1 cellular context compared by ENCODE assay signal in the genomic region with DNA sequence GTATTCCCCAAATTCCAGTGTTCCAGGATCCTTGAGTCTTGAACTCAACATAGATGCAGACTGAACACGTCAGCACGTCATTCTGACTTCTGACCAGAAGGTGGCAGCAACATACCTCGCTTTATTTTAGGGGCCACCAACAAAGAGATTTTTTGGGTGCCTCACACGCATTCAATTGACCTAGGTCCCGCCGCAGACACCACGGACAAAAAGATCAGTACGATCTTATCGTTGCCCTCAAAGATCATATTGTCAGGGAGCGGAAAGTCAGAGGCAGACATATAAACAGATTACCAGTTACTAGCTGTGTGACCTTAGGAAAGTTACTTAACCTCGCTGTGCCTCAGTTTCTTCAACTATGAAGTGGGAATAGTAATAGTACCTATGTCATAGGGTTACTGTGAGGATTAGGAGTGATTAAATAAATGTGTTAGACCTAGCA.
TF ChIP-seq lines count a peak whose summit lies in the region.

No MANE protein-coding gene starts in this region.

TF ChIP-seq in endothelial cell of umbilical vein, 7 proteins besides CTCF, POLR2A, EP300 and RAD21:
- TF ChIP-seq GATA2 (IDR thresholded peaks at IDR 0.05; ENCODE audit: insufficient read depth, insufficient read length, low read depth, low read length), result no peak
- no peak for TF ChIP-seq POLR2AphosphoS5 (IDR thresholded peaks at IDR 0.05; ENCODE audit: insufficient read depth, low read depth, low read length)
- no peak for TF ChIP-seq JUN (IDR thresholded peaks at IDR 0.05; ENCODE audit: borderline replicate concordance, insufficient read depth, insufficient read length, low read depth)
- TF ChIP-seq, protein P1, sequence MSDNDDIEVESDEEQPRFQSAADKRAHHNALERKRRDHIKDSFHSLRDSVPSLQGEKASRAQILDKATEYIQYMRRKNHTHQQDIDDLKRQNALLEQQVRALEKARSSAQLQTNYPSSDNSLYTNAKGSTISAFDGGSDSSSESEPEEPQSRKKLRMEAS (IDR thresholded peaks at IDR 0.05; ENCODE audit: insufficient read depth, insufficient read length), result no peak
- no peak for TF ChIP-seq MYC (IDR thresholded peaks at IDR 0.05; ENCODE audit: low read depth, low read length)
- TF ChIP-seq EZH2 (IDR thresholded peaks at IDR 0.05; ENCODE audit: borderline replicate concordance, low read depth, low read length, severe bottlenecking), result no peak
- no peak for TF ChIP-seq FOS (IDR thresholded peaks at IDR 0.05; ENCODE audit: borderline replicate concordance, insufficient read depth, low read length)
